Comparison of ENCODE assay signal across 9 cellular contexts in the genomic region with DNA sequence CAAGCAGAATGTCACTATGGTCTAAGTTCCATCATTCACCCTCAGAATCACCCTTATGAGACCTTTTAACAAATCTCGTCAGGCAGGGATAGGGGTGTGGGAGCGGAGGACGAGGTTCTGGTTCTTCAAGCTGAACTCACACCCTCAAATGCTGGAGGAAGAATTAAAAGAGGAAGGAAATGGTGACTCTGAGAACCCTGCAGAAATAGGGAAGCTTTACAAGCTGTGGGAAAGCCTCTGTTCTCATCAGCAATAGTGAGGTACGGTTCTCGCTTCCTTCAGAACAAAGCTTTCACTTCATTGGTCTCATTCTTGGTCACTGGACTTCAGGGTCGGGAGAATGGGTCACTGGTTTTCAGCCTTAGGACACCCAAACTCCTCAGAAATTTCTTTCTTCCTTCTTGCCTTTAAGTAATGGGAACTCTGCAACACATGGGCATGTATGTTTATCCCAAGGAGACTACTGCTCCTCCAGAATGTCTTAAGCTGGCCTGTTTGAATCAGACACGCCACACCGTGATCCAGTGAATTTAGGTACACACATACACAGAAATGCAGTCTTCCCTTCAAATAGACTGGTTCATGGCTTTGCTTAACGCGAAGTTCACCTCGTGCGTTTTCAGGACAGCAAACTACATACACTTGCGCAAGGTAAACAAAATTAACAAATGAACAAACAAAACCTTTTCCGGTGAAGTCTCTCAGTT.
A peak's percentile ranks its signal among the peaks of the same experiment; 100 is the strongest.
DNase-seq lines count a peak whose midpoint lies in the region; ATAC-seq and TF ChIP-seq lines count a peak whose summit lies in the region.
"Had no signal": no experiment of that assay in that cellular context is flagged by ENCODE, and none has a peak within 500 bp of the region (broad histone marks: within the 10 kb centered on the region; RNA-seq: fewer than 3 reads in every experiment).

No MANE protein-coding gene starts in this region.

- no peak for DNase-seq in activated naive CD4-positive, alpha-beta T cell treated with anti-CD3 and anti-CD28 coated beads for 36 hours
- no peak for DNase-seq in activated naive CD4-positive, alpha-beta T cell treated with Interleukin-2 at 50 U/mL for 16 hours
- peak in 4 of 7 donors; percentile 19 to 52 (median 22) for DNase-seq in adrenal gland
- no peak for DNase-seq in stomach
- DNase-seq in breast epithelium (ENCODE audit: low spot score in 2 of 2) = no peak
- DNase-seq in NCI-H2171 treated with DMSO at 0.1 percent for 48 hours (lab: John Stamatoyannopoulos, UW) = no peak
- DNase-seq in endothelial cell (ENCODE audit: low spot score) = no peak
- DNase-seq: SW 1271 had no signal

- WGBS in adrenal gland, 4 donors = 82 to 91% (median 87%) methylated on average over 14 of the region's 14 CpGs
- WGBS in stomach, 5 donors = 78 to 87% (median 83%) methylated on average over 14 of the region's 14 CpGs

- intact Hi-C loops in activated naive CD4-positive, alpha-beta T cell treated with anti-CD3 and anti-CD28 coated beads for 36 hours (cut with micrococcal nuclease) = loop anchor here (1.0 to 5.0 kb wide), 3 partner anchors 8 to 258 kb away; no protein-coding TSS in a partner anchor
- intact Hi-C loops in adrenal gland (cut with DNase I) = no loop called here
- intact Hi-C loops in stomach (cut with DNase I; ENCODE audit: low total_unique reads) = no loop called here
- intact Hi-C loops in breast epithelium (cut with DNase I; ENCODE audit: low total_unique reads) = no loop called here

- H3K9me3 ChIP-seq in adrenal gland (replicated peaks in 1 of 3) (no peaks in the 10 kb centered on the region), stomach (no peaks in the 10 kb centered on the region), breast epithelium (no peaks in the 10 kb centered on the region)

- peak; percentile 67 for ATAC-seq in HG03378 (IDR thresholded peaks at IDR 0.05; ENCODE audit: unreplicated experiment)

- no peaks in the 10 kb centered on the region for H3K27me3 Mint-ChIP-seq in activated naive CD4-positive, alpha-beta T cell treated with anti-CD3 and anti-CD28 coated beads for 36 hours (ENCODE audit: low read depth)
- H3K27me3 Mint-ChIP-seq in endothelial cell (ENCODE audit: unreplicated experiment) = no peaks in the 10 kb centered on the region

- CTCF ChIA-PET in activated naive CD4-positive, alpha-beta T cell treated with anti-CD3 and anti-CD28 coated beads for 36 hours (lab: Charles Lee) = interaction anchor here (2.3 kb wide), 1 partner anchor 227 kb away, joined by 7 read pairs; a partner anchor contains a TSS

- H3K36me3 ChIP-seq in adrenal gland (replicated peaks in 1 of 2) = peaks cover 0 to 4% of the 10 kb centered on the region in 2 donors
- H3K36me3 ChIP-seq in stomach = peaks cover 0 to 19% (median 4%) of the 10 kb centered on the region in 4 donors
- H3K36me3 ChIP-seq in breast epithelium = no peaks in the 10 kb centered on the region

- no peak for TF ChIP-seq POLR2A in adrenal gland (IDR thresholded peaks at IDR 0.05)
- no peak for TF ChIP-seq POLR2A in stomach (IDR thresholded peaks at IDR 0.05)
- TF ChIP-seq POLR2A in breast epithelium (IDR thresholded peaks at IDR 0.05) = no peak

- H3K4me3 ChIP-seq in adrenal gland (no peak overlapping the region), stomach (no peak overlapping the region), breast epithelium (no peak overlapping the region)

- H3K9me3 Mint-ChIP-seq in activated naive CD4-positive, alpha-beta T cell treated with anti-CD3 and anti-CD28 coated beads for 36 hours = peaks cover 18% of the 10 kb centered on the region
- H3K9me3 Mint-ChIP-seq in endothelial cell (ENCODE audit: unreplicated experiment) = no peaks in the 10 kb centered on the region

- peaks cover 52% of the 10 kb centered on the region for H3K4me1 Mint-ChIP-seq in activated naive CD4-positive, alpha-beta T cell treated with anti-CD3 and anti-CD28 coated beads for 36 hours (ENCODE audit: low read depth)
- no peaks in the 10 kb centered on the region for H3K4me1 Mint-ChIP-seq in endothelial cell (ENCODE audit: unreplicated experiment)

- H3K36me3 Mint-ChIP-seq in activated naive CD4-positive, alpha-beta T cell treated with anti-CD3 and anti-CD28 coated beads for 36 hours (ENCODE audit: low read depth) = peaks cover 43% of the 10 kb centered on the region
- peaks cover 18% of the 10 kb centered on the region for H3K36me3 Mint-ChIP-seq in endothelial cell (ENCODE audit: low read depth, unreplicated experiment)

- H3K27me3 ChIP-seq in adrenal gland = no peaks in the 10 kb centered on the region
- H3K27me3 ChIP-seq in stomach = no peaks in the 10 kb centered on the region
- H3K27me3 ChIP-seq in breast epithelium = no peaks in the 10 kb centered on the region

- peak overlapping the region; percentile 1 for H3K4me3 Mint-ChIP-seq in activated naive CD4-positive, alpha-beta T cell treated with anti-CD3 and anti-CD28 coated beads for 36 hours
- H3K4me3 Mint-ChIP-seq in endothelial cell (ENCODE audit: unreplicated experiment) = no peak overlapping the region

- TF ChIP-seq CTCF in adrenal gland (IDR thresholded peaks at IDR 0.05) = no peak
- no peak for TF ChIP-seq CTCF in stomach (IDR thresholded peaks at IDR 0.05)
- no peak for TF ChIP-seq CTCF in breast epithelium (IDR thresholded peaks at IDR 0.05)
- no peak for TF ChIP-seq CTCF in endothelial cell (IDR thresholded peaks at IDR 0.05; ENCODE audit: unreplicated experiment)

- TF ChIP-seq EP300 in stomach (IDR thresholded peaks at IDR 0.05) = no peak

- no peaks in the 10 kb centered on the region for H3K4me1 ChIP-seq in adrenal gland (replicated peaks in 1 of 2)
- no peaks in the 10 kb centered on the region for H3K4me1 ChIP-seq in stomach
- H3K4me1 ChIP-seq in breast epithelium = no peaks in the 10 kb centered on the region

- H3K27ac Mint-ChIP-seq in activated naive CD4-positive, alpha-beta T cell treated with anti-CD3 and anti-CD28 coated beads for 36 hours = peak overlapping the region; percentile 81
- H3K27ac Mint-ChIP-seq in endothelial cell (ENCODE audit: unreplicated experiment) = no peak overlapping the region

- H3K27ac ChIP-seq in adrenal gland = peak overlapping the region in 1 of 5 donors; percentile 84
- H3K27ac ChIP-seq in stomach = peak overlapping the region in 3 of 5 donors; percentile 14 to 77 (median 73)
- no peak overlapping the region for H3K27ac ChIP-seq in breast epithelium

Comparison
In these comparisons a context has a peak if more than half of its experiments do, and no peak if none do; other contexts are left out.
1. DNase-seq: peak in adrenal gland (4 of 7); none in activated naive CD4-positive, alpha-beta T cell treated with anti-CD3 and anti-CD28 coated beads for 36 hours (single experiment), activated naive CD4-positive, alpha-beta T cell treated with Interleukin-2 at 50 U/mL for 16 hours (single experiment), stomach (single experiment), breast epithelium (0 of 2), NCI-H2171 treated with DMSO at 0.1 percent for 48 hours (single experiment) and endothelial cell (single experiment).
2. H3K27ac ChIP-seq: peak in stomach (3 of 5); none in breast epithelium (0 of 2).